Comparison of ENCODE assay signal across 11 cellular contexts in genomic region chr17:70235252-70235651, GRCh38.
"Had no signal": no experiment of that assay in that cellular context is flagged by ENCODE, and none has a peak within 500 bp of the region (broad histone marks: within the 10 kb centered on the region; RNA-seq: fewer than 3 reads in every experiment).

No MANE protein-coding gene starts in this region.

- H3K27ac ChIP-seq: GM23248 had no signal

- H3K4me1 Mint-ChIP-seq: GM23338, H9 had no signal

- H3K36me3 ChIP-seq: HAP-1 had no signal

- H3K4me1 ChIP-seq: HAP-1 had no signal

- ATAC-seq: GM23338, HCT116 had no signal

- FAIRE-seq: H1, H54 had no signal

- H3K4me2 ChIP-seq: GM23338 had no signal

- H3K27ac Mint-ChIP-seq: GM23338, H9, HFFc6 had no signal

- H3K9me3 ChIP-seq: HAP-1 had no signal

- H2AFZ ChIP-seq: GM23248, GM23338 had no signal

- H3K9ac ChIP-seq: GM23248 had no signal

- H3K4me3 ChIP-seq: GM23248, GM23338, HAP-1 had no signal

- DNase-seq: GM23248, GOT3, H7, H9, HCEC 1CT, HFFc6 had no signal

- H3K4me3 Mint-ChIP-seq: GM23338, H9, HFFc6 had no signal
